Comparison of ENCODE assay signal across 10 cellular contexts in the genomic region with DNA sequence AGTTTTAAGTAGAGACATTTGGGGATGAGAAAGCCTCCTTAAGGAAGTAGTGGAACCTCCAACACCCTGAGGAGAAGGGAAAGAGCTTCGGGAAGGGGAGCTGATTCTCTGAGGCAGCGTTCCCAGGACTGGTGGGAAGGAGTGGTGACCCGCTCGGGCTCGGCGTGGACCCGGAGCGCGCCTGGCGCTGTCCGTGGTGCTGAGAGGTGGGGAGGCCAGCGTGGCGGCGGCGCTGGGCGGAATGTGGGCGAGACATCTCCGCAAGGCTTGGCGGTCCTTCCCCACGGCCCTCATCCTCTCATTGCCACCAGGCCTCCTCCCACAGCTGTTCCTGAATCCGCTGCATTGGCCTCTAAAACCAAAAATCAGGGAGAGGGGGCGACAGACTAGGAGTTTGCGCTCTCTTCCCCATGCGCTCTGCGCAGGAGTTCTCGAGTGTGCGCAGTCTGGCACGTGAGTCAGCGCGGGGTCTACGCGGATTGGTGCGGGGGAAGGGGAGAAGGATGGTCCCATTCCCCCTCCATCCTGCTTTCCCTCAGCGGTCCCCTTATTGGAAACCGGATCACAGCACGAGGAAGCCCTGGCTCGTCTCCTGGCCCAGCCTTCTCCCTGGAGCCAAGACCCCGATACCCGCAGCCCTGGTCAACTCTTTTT.
DNase-seq lines count a peak whose midpoint lies in the region; ATAC-seq lines count a peak whose summit lies in the region.
"Had no signal": no experiment of that assay in that cellular context is flagged by ENCODE, and none has a peak within 500 bp of the region (broad histone marks: within the 10 kb centered on the region; RNA-seq: fewer than 3 reads in every experiment).

No MANE protein-coding gene starts in this region.

- no peaks in the 10 kb centered on the region for H3K4me1 ChIP-seq in adipocyte (ENCODE audit: control insufficient read depth, insufficient read depth, low read length)
- peaks cover 6% of the 10 kb centered on the region for H3K4me1 ChIP-seq in iPS-18a (ENCODE audit: control insufficient read depth, low read depth, low read length)

- H3K27me3 ChIP-seq in adipocyte (replicated peaks; ENCODE audit: control insufficient read depth, insufficient read depth, low read length) = peaks cover 82% of the 10 kb centered on the region
- H3K27me3 ChIP-seq in iPS-18a (ENCODE audit: control insufficient read depth, insufficient read depth, low read length) = peaks cover 53% of the 10 kb centered on the region

- H3K27ac ChIP-seq in iPS-18a (ENCODE audit: low read length) = no peak overlapping the region

- H3K4me3 ChIP-seq in adipocyte (ENCODE audit: low read length) (no peak overlapping the region), iPS-18a (ENCODE audit: low read length) (peak overlapping the region; percentile 35)

- H3K36me3 ChIP-seq in adipocyte (ENCODE audit: control insufficient read depth, insufficient read depth, low read length, severe bottlenecking) = no peaks in the 10 kb centered on the region
- H3K36me3 ChIP-seq in iPS-18a (ENCODE audit: control insufficient read depth, low read depth, low read length) = no peaks in the 10 kb centered on the region

- H3K9ac ChIP-seq in adipocyte (ENCODE audit: low read length) (no peak overlapping the region), iPS-18a (ENCODE audit: low read length) (no peak overlapping the region)

- no peaks in the 10 kb centered on the region for H3K9me3 ChIP-seq in adipocyte (ENCODE audit: control insufficient read depth, low read length)
- H3K9me3 ChIP-seq in iPS-18a (ENCODE audit: control insufficient read depth, low read depth, low read length) = no peaks in the 10 kb centered on the region

- DNase-seq in activated CD4-positive, CD25-positive, alpha-beta regulatory T cell treated with anti-CD3 and anti-CD28 coated beads, Interleukin-2, amount 50 U/mL, for 72 hours = peak; percentile 41
- DNase-seq in adipocyte (ENCODE audit: low read depth) (peak; percentile 56), COR-L47 (lab: John Stamatoyannopoulos, UW) (no peak)
- DNase-seq in stimulated activated CD4-positive, alpha-beta T cell treated with anti-CD3 and anti-CD28 coated beads, Interleukin-2, amount 100 ng/mL, for 24 hours = peak; percentile 26 to 46
- DNase-seq: NCI-H1092, T-helper 9 cell had no signal

- ATAC-seq in activated CD4-positive, CD25-positive, alpha-beta regulatory T cell treated with anti-CD3 and anti-CD28 coated beads, Interleukin-2, amount 50 U/mL, for 24 hours = no peak
- ATAC-seq in HG02759 (IDR thresholded peaks at IDR 0.05; ENCODE audit: unreplicated experiment) = no peak
- no peak for ATAC-seq in GM18520 (IDR thresholded peaks at IDR 0.05; ENCODE audit: unreplicated experiment)
